ENCODE assay signal across 16 cellular contexts in genomic region chr2:106323337-106324013, GRCh38.
DNase-seq lines count a peak whose midpoint lies in the region; TF ChIP-seq lines count a peak whose summit lies in the region.
"Had no signal": no experiment of that assay in that cellular context is flagged by ENCODE, and none has a peak within 500 bp of the region (broad histone marks: within the 10 kb centered on the region; RNA-seq: fewer than 3 reads in every experiment).

No MANE protein-coding gene starts in this region.

- H3K23ac ChIP-seq in neuronal stem cell (ENCODE audit: low read depth, low read length, poor library complexity), result no peak overlapping the region

- no peak overlapping the region for H3K4me2 ChIP-seq in neuronal stem cell (ENCODE audit: insufficient read depth, low read length, poor library complexity, severe bottlenecking)

- H3K4ac ChIP-seq in neuronal stem cell (ENCODE audit: low read length), result no peak overlapping the region

- H2BK12ac ChIP-seq in neuronal stem cell (ENCODE audit: low read length), result no peak overlapping the region

- H4K8ac ChIP-seq in neuronal stem cell (ENCODE audit: low read depth, low read length), result no peak overlapping the region

- peaks cover 4% of the 10 kb centered on the region for H3K36me3 Mint-ChIP-seq in type B pancreatic cell
- H3K36me3 Mint-ChIP-seq: CD4-positive, alpha-beta memory T cell had no signal

- H3K27me3 ChIP-seq in WERI-Rb-1 (ENCODE audit: insufficient read depth, low read depth, severe bottlenecking), result no peaks in the 10 kb centered on the region
- H3K27me3 ChIP-seq in neuronal stem cell (ENCODE audit: control insufficient read depth in 3 of 3, insufficient read depth in 3 of 3, low read depth in 1 of 3, low read length in 3 of 3), result no peaks in the 10 kb centered on the region

- no peak overlapping the region for H2BK120ac ChIP-seq in neuronal stem cell (ENCODE audit: low read depth, low read length)

- peaks cover 0 to 2% of the 10 kb centered on the region in 2 donors for H3K4me1 ChIP-seq in neuronal stem cell (ENCODE audit: control insufficient read depth in 2 of 2, insufficient read depth in 1 of 2, low read depth in 1 of 2, low read length in 2 of 2)

- H2BK5ac ChIP-seq in neuronal stem cell (ENCODE audit: low read length), result no peak overlapping the region

- H3K4me3 ChIP-seq in WERI-Rb-1 (ENCODE audit: low read depth, low read length) (no peak overlapping the region), neuronal stem cell (ENCODE audit: low read length in 2 of 2) (no peak overlapping the region)
- H3K4me3 ChIP-seq: GM23248 had no signal

- no peak overlapping the region for H3K18ac ChIP-seq in neuronal stem cell (ENCODE audit: low read length)

- H2AFZ ChIP-seq in neuronal stem cell (ENCODE audit: low read length), result peak overlapping the region; percentile 56
- H2AFZ ChIP-seq: GM23248 had no signal

- no peak overlapping the region for H3K27ac Mint-ChIP-seq in type B pancreatic cell
- H3K27ac Mint-ChIP-seq: CD4-positive, alpha-beta memory T cell had no signal

- no peaks in the 10 kb centered on the region for H3K79me1 ChIP-seq in neuronal stem cell (ENCODE audit: low read depth, low read length)

- DNase-seq in WERI-Rb-1, result no peak
- no peak for DNase-seq in neuronal stem cell (ENCODE audit: low spot score)
- DNase-seq in type B pancreatic cell (ENCODE audit: extremely low spot score, unreplicated experiment), result no peak
- DNase-seq in NCI-H1417 (lab: John Stamatoyannopoulos, UW), result no peak
- no peak for DNase-seq in cortex of kidney (lab: John Stamatoyannopoulos, UW)
- no peak for DNase-seq in NCI-H1694 treated with DMSO at 0.1 percent for 48 hours (lab: John Stamatoyannopoulos, UW)
- DNase-seq: C1 segment of cervical spinal cord; Calu3; CD4-positive, alpha-beta memory T cell; COR-L47; DMS53; DMS79 treated with DMSO at 0.1 percent for 48 hours; GM23248; H7; HCEC 1CT had no signal

- H3K36me3 ChIP-seq in KOPT-K1 (ENCODE audit: insufficient read depth, low read length) (no peaks in the 10 kb centered on the region), WERI-Rb-1 (no peaks in the 10 kb centered on the region), neuronal stem cell (replicated peaks in 1 of 2; ENCODE audit: control insufficient read depth in 2 of 2, insufficient read depth in 2 of 2, low read length in 2 of 2) (no peaks in the 10 kb centered on the region)

- peaks cover 28% of the 10 kb centered on the region for H3K4me1 Mint-ChIP-seq in type B pancreatic cell (ENCODE audit: unreplicated experiment)
- H3K4me1 Mint-ChIP-seq: CD4-positive, alpha-beta memory T cell had no signal

- no peak overlapping the region for H4K91ac ChIP-seq in neuronal stem cell (ENCODE audit: low read depth, low read length, poor library complexity)

- H2BK15ac ChIP-seq in neuronal stem cell (ENCODE audit: low read length), result no peak overlapping the region

- H3K9ac ChIP-seq in neuronal stem cell (ENCODE audit: low read depth, low read length, poor library complexity), result no peak overlapping the region
- H3K9ac ChIP-seq: GM23248 had no signal

- H3K9me3 Mint-ChIP-seq in type B pancreatic cell, result peaks cover 5% of the 10 kb centered on the region

- H3K27me3 Mint-ChIP-seq in type B pancreatic cell, result no peaks in the 10 kb centered on the region

- H3K27ac ChIP-seq in KOPT-K1 (ENCODE audit: low read depth, low read length, poor library complexity, severe bottlenecking), result peak overlapping the region; percentile 55
- H3K27ac ChIP-seq in WERI-Rb-1, result peak overlapping the region; percentile 25
- no peak overlapping the region for H3K27ac ChIP-seq in neuronal stem cell (replicated peaks; ENCODE audit: low read length)
- H3K27ac ChIP-seq: GM23248 had no signal

- H3K9me3 ChIP-seq in KOPT-K1 (ENCODE audit: insufficient read depth, low read length, poor library complexity, severe bottlenecking), result no peaks in the 10 kb centered on the region
- H3K9me3 ChIP-seq in WERI-Rb-1 (ENCODE audit: severe bottlenecking), result peaks cover 8% of the 10 kb centered on the region
- H3K9me3 ChIP-seq in neuronal stem cell (replicated peaks in 1 of 2; ENCODE audit: control insufficient read depth in 2 of 2, insufficient read depth in 1 of 2, low read depth in 1 of 2, low read length in 2 of 2), result peaks cover 0 to 6% of the 10 kb centered on the region in 2 donors

- no peak overlapping the region for H3K14ac ChIP-seq in neuronal stem cell (ENCODE audit: low read length)

- no peak overlapping the region for H2AK5ac ChIP-seq in neuronal stem cell (ENCODE audit: low read depth, low read length)

- no peak for TF ChIP-seq CTCF in WERI-Rb-1 (IDR thresholded peaks at IDR 0.05; ENCODE audit: low read depth, low read length)
- no peak for TF ChIP-seq CTCF in type B pancreatic cell (conservative IDR thresholded peaks at IDR 0.05)

- 100% methylated on average over 2 of the region's 10 CpGs; no CpG with 5 or more reads in 1 of the 2 donors for WGBS in neuronal stem cell (ENCODE audit: extremely low coverage in 2 of 2, insufficient read length in 2 of 2, insufficient replicate concordance in 1 of 2), 2 donors

- peak overlapping the region; percentile 10 for H3K4me3 Mint-ChIP-seq in type B pancreatic cell
- H3K4me3 Mint-ChIP-seq: CD4-positive, alpha-beta memory T cell had no signal
